In the genomic region with DNA sequence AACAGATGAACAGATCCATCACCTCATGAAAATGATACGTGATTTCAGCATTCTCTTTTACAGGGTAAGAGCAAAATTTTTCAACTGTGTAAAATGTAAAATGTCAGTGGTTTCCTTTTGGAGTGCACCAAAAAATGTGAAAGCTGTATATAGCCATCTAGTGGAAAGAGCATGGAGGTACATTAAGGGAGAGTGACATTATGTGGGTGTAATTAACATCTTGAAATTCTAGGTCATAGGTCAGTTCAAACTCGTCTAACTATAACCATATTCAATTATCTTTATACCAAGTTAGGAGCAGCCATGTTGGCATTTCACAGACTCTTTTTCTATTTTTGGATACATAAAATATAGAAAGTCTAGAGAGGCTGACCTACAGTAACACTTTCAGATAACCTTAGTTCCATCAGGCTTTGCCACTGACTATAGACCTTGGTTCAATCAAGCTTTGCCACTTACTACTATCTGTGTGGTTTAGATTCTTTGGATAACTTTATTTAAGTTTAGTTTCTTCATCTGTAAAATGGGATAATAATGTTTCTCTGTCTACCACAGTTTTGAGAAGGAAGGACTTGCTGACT, we compare ENCODE assay signal across 8 cellular contexts. TPM values are rescaled to one million over a fixed set of nuclear protein-coding genes. Genes with fewer than 3 reads are reported as not detected.
DNase-seq lines count a peak whose midpoint lies in the region; ATAC-seq and TF ChIP-seq lines count a peak whose summit lies in the region.

No MANE protein-coding gene starts in this region.

- intact Hi-C loops in prostate gland (cut with DNase I): loop anchor here (10.0 kb wide), 1 partner anchor 965 kb away; no protein-coding TSS in a partner anchor

- H3K4me1 ChIP-seq in prostate gland (replicated peaks): no peaks in the 10 kb centered on the region

- H3K9me3 ChIP-seq in prostate gland: no peaks in the 10 kb centered on the region

- peak; percentile 24 for DNase-seq in DMS114 treated with DMSO at 0.1 percent for 48 hours (lab: John Stamatoyannopoulos, UW; ENCODE audit: unreplicated experiment)
- DNase-seq in OCI-M1 (lab: John Stamatoyannopoulos, UW): peak; percentile 65
- DNase-seq in dermis microvascular lymphatic vessel endothelial cell (ENCODE audit: low read depth in 2 of 2): peak; percentile 18 to 43
- DNase-seq in myocyte (ENCODE audit: low read depth): peak; percentile 58
- no peak for DNase-seq in prostate gland (ENCODE audit: low spot score)
- no peak for DNase-seq in activated effector memory CD4-positive, alpha-beta T cell treated with anti-CD3 and anti-CD28 coated beads, Interleukin-2, amount 50 U/mL, for 16 hours

- peak in 2 of 4 experiments; percentile 34 to 57 for TF ChIP-seq CTCF in prostate gland (IDR thresholded peaks at IDR 0.05)

- no peaks in the 10 kb centered on the region for H3K36me3 ChIP-seq in prostate gland

- no peak overlapping the region for H3K27ac ChIP-seq in prostate gland

- no peak for TF ChIP-seq POLR2A in prostate gland (IDR thresholded peaks at IDR 0.05)

- H3K27me3 ChIP-seq in prostate gland (replicated peaks; ENCODE audit: insufficient read depth): no peaks in the 10 kb centered on the region

- WGBS in prostate gland: 17% methylated on average over 2 of the region's 2 CpGs

- H3K4me3 ChIP-seq in prostate gland: no peak overlapping the region

- ATAC-seq in GM19035 (IDR thresholded peaks at IDR 0.05; ENCODE audit: unreplicated experiment) (peak; percentile 98), HG03103 (IDR thresholded peaks at IDR 0.05; ENCODE audit: low read depth, unreplicated experiment) (peak; percentile 98)

RNA-seq across cellular contexts. Expression of a gene that starts 30.2 kb away (rescaled TPM):
- total RNA-seq in dermis microvascular lymphatic vessel endothelial cell: 2.3 and 3.9 TPM in 2 replicates
- 0.16 and 0.53 TPM in 2 replicates for total RNA-seq in myocyte
- polyA plus RNA-seq in myocyte (2012): 0.04 TPM
- under 1 TPM; 0.51 to 0.59 TPM for total RNA-seq in prostate gland

Comparison
In these comparisons a context has a peak if more than half of its experiments do, and no peak if none do; other contexts are left out.
1. DNase-seq: peak in DMS114 treated with DMSO at 0.1 percent for 48 hours (single experiment), OCI-M1 (single experiment), dermis microvascular lymphatic vessel endothelial cell (2 of 2) and myocyte (single experiment); none in prostate gland (single experiment) and activated effector memory CD4-positive, alpha-beta T cell treated with anti-CD3 and anti-CD28 coated beads, Interleukin-2, amount 50 U/mL, for 16 hours (single experiment).